Comparison of ENCODE assay signal across 6 cellular contexts in the genomic region with DNA sequence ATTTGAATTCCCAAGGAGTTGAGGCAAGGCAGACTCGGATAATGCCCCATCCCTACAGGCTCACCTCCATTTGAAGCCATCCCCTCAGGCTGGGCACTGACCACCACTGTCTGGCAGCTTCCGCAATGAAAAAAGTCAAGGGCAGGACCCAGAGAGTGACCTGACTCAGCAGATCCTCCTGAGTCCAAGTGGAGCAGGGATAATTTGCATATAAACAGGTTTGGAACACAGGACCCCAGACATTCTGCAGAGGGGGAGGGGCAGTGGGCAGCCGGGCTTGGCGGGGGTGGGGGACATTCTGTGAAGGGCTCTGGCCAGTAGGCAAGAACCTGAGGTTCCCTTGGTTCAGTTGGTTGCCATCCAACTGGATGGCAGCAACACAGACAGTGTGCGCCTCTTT. TPM values are rescaled to one million over a fixed set of nuclear protein-coding genes. Genes with fewer than 3 reads are reported as not detected.
"Had no signal": no experiment of that assay in that cellular context is flagged by ENCODE, and none has a peak within 500 bp of the region (broad histone marks: within the 10 kb centered on the region; RNA-seq: fewer than 3 reads in every experiment).

A gene with protein sequence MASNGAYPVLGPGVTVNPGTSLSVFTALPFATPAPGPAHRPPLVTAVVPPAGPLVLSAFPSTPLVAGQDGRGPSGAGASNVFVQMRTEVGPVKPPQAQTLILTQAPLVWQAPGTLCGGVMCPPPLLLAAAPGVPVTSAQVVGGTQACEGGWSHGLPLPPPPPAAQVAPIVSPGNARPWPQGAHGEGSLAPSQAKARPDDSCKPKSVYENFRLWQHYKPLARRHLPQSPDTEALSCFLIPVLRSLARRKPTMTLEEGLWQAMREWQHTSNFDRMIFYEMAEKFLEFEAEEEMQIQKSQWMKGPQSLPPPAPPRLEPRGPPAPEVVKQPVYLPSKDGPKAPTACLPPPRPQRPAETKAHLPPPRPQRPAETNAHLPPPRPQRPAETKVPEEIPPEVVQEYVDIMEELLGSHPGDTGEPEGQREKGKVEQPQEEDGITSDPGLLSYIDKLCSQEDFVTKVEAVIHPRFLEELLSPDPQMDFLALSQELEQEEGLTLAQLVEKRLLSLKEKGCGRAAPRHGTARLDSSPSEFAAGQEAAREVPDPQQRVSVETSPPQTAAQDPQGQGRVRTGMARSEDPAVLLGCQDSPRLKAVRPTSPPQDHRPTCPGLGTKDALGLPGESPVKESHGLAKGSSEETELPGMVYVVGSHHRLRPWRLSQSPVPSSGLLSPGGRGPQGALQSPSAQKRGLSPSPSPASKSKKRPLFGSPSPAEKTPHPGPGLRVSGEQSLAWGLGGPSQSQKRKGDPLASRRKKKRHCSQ (minus strand): TSS at position 101 of the 400 bp plus-strand sequence. CDS start 21 bp downstream, at position 80.

RNA-seq across cellular contexts. Expression of the gene that starts here (rescaled TPM):
- total RNA-seq: HT-29, HT1080, IMR-90, K562 had no signal
- polyA plus RNA-seq: HepG2, IgD-negative memory B cell, IMR-90 had no signal
